1 cellular context compared by ENCODE assay signal in genomic region chr3:10026084-10026890, GRCh38.
TF ChIP-seq lines count a peak whose summit lies in the region.

Gene FANCD2 (plus strand): TSS chr3:10026437. CDS start chr3:10028658, 2,221 bp downstream.

TF ChIP-seq in HepG2, 621 proteins besides CTCF, POLR2A, EP300 and RAD21 (continued from another document and continues in another):
- TF ChIP-seq HNRNPL (IDR thresholded peaks at IDR 0.05; ENCODE audit: low read depth, low read length) (0 out of 2 replicates have a peak, but pooled peaks have one; percentile 51), TRIM24 (CRISPR knock-in tag; IDR thresholded peaks at IDR 0.05) (no peak), BRD4 (CRISPR knock-in tag; IDR thresholded peaks at IDR 0.05) (peak; percentile 59; the same call in 1 of the 2 replicates), ZGPAT (CRISPR knock-in tag; IDR thresholded peaks at IDR 0.05) (peak; percentile 92), ARID2 (CRISPR knock-in tag; IDR thresholded peaks at IDR 0.05; ENCODE audit: borderline replicate concordance) (peak; percentile 82; the same call in 1 of the 2 replicates), ZNF605 (CRISPR knock-in tag; IDR thresholded peaks at IDR 0.05) (peak; percentile 96), HIC2 (CRISPR knock-in tag; IDR thresholded peaks at IDR 0.05; ENCODE audit: low read depth) (peak; percentile 16; the same call in 1 of the 2 replicates), ZBTB7B (CRISPR knock-in tag; IDR thresholded peaks at IDR 0.05) (no peak), BORCS8-MEF2B (CRISPR knock-in tag; IDR thresholded peaks at IDR 0.05) (peak; percentile 99), ZNF740 (CRISPR knock-in tag; IDR thresholded peaks at IDR 0.05) (no peak), POGZ (CRISPR knock-in tag; IDR thresholded peaks at IDR 0.05) (peak; percentile 96), ZSCAN25 (CRISPR knock-in tag; IDR thresholded peaks at IDR 0.05) (no peak), NFIB (CRISPR knock-in tag; IDR thresholded peaks at IDR 0.05; ENCODE audit: borderline replicate concordance) (no peak), FOXA1 (IDR thresholded peaks at IDR 0.05) (no peak), FOXA1 (CRISPR knock-in tag; IDR thresholded peaks at IDR 0.05) (peak; percentile 56), TGIF2 (CRISPR knock-in tag; IDR thresholded peaks at IDR 0.05) (peak; percentile 99), ZNF343 (CRISPR knock-in tag; IDR thresholded peaks at IDR 0.05) (peak; percentile 82), ZNF383 (CRISPR knock-in tag; IDR thresholded peaks at IDR 0.05; ENCODE audit: borderline replicate concordance) (peak; percentile 67; the same call in 1 of the 2 replicates), HDAC6 (IDR thresholded peaks at IDR 0.05; ENCODE audit: low read depth, low read length) (no peak), ZNF350 (CRISPR knock-in tag; IDR thresholded peaks at IDR 0.05; ENCODE audit: borderline replicate concordance, low read depth) (peak; percentile 98), MED8 (CRISPR knock-in tag; IDR thresholded peaks at IDR 0.05; ENCODE audit: insufficient replicate concordance) (peak; percentile 70), TFDP2 (CRISPR knock-in tag; IDR thresholded peaks at IDR 0.05) (peak; percentile 100), MEF2D (CRISPR knock-in tag; IDR thresholded peaks at IDR 0.05) (peak; percentile 74), ZNF138 (CRISPR knock-in tag; IDR thresholded peaks at IDR 0.05; ENCODE audit: low read depth) (no peak), ZNF331 (CRISPR knock-in tag; IDR thresholded peaks at IDR 0.05) (peak; percentile 86), FOSL1 (CRISPR knock-in tag; IDR thresholded peaks at IDR 0.05; ENCODE audit: borderline replicate concordance) (no peak), DNMT1 (CRISPR knock-in tag; IDR thresholded peaks at IDR 0.05) (0 out of 2 replicates have a peak, but pooled peaks have one; percentile 51), ZBTB42 (CRISPR knock-in tag; IDR thresholded peaks at IDR 0.05) (peak; percentile 52; the same call in 1 of the 2 replicates), RBFOX2 (IDR thresholded peaks at IDR 0.05; ENCODE audit: low read depth, low read length) (peak; percentile 83), MYC (CRISPR knock-in tag; IDR thresholded peaks at IDR 0.05; ENCODE audit: borderline replicate concordance) (peak; percentile 78; the same call in 1 of the 2 replicates), ZNF382 (CRISPR knock-in tag; IDR thresholded peaks at IDR 0.05; ENCODE audit: borderline replicate concordance) (no peak), ZFP62 (CRISPR knock-in tag; IDR thresholded peaks at IDR 0.05) (no peak), ZFYVE20 (CRISPR knock-in tag; IDR thresholded peaks at IDR 0.05; ENCODE audit: borderline replicate concordance, low read depth) (no peak), ZNF672 (CRISPR knock-in tag; IDR thresholded peaks at IDR 0.05) (peak; percentile 74; the same call in 1 of the 2 replicates), CEBPG (CRISPR knock-in tag; IDR thresholded peaks at IDR 0.05) (peak; percentile 48; the same call in 1 of the 2 replicates), MAF1 (CRISPR knock-in tag; IDR thresholded peaks at IDR 0.05; ENCODE audit: borderline replicate concordance) (no peak), THYN1 (CRISPR knock-in tag; IDR thresholded peaks at IDR 0.05; ENCODE audit: borderline replicate concordance, low read depth) (no peak), IRF9 (CRISPR knock-in tag; IDR thresholded peaks at IDR 0.05; ENCODE audit: borderline replicate concordance) (peak; percentile 95; the same call in 1 of the 2 replicates), TEAD3 (CRISPR knock-in tag; optimal IDR thresholded peaks at IDR 0.05; ENCODE audit: borderline replicate concordance) (peak; percentile 43), PLRG1 (conservative IDR thresholded peaks at IDR 0.05) (no peak), SMARCE1 (IDR thresholded peaks at IDR 0.05; ENCODE audit: borderline replicate concordance) (no peak), ZNF264 (CRISPR knock-in tag; IDR thresholded peaks at IDR 0.05) (no peak; the same call in 1 of the 2 replicates), JUND (CRISPR knock-in tag; IDR thresholded peaks at IDR 0.05) (0 out of 2 replicates have a peak, but pooled peaks have one; percentile 26), ZNF484 (CRISPR knock-in tag; IDR thresholded peaks at IDR 0.05; ENCODE audit: borderline replicate concordance, low read depth) (peak; percentile 37; the same call in 1 of the 2 replicates), GABPA (IDR thresholded peaks at IDR 0.05; ENCODE audit: low read depth, low read length) (peak; percentile 85), GABPA (CRISPR knock-in tag; IDR thresholded peaks at IDR 0.05; ENCODE audit: low read depth) (peak; percentile 97), ZNF781 (CRISPR knock-in tag; IDR thresholded peaks at IDR 0.05; ENCODE audit: borderline replicate concordance, not compliant biosample characterization) (peak; percentile 61), ZNF770 (CRISPR knock-in tag; IDR thresholded peaks at IDR 0.05) (no peak; the same call in 1 of the 2 replicates), ZNF263 (CRISPR knock-in tag; IDR thresholded peaks at IDR 0.05) (no peak), ZNF543 (CRISPR knock-in tag; IDR thresholded peaks at IDR 0.05) (peak; percentile 92), PAWR (CRISPR knock-in tag; IDR thresholded peaks at IDR 0.05; ENCODE audit: borderline replicate concordance) (no peak)
- TF ChIP-seq, protein P1, sequence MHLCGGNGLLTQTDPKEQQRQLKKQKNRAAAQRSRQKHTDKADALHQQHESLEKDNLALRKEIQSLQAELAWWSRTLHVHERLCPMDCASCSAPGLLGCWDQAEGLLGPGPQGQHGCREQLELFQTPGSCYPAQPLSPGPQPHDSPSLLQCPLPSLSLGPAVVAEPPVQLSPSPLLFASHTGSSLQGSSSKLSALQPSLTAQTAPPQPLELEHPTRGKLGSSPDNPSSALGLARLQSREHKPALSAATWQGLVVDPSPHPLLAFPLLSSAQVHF (CRISPR knock-in tag; IDR thresholded peaks at IDR 0.05) = peak; percentile 89
- TF ChIP-seq, protein P2, sequence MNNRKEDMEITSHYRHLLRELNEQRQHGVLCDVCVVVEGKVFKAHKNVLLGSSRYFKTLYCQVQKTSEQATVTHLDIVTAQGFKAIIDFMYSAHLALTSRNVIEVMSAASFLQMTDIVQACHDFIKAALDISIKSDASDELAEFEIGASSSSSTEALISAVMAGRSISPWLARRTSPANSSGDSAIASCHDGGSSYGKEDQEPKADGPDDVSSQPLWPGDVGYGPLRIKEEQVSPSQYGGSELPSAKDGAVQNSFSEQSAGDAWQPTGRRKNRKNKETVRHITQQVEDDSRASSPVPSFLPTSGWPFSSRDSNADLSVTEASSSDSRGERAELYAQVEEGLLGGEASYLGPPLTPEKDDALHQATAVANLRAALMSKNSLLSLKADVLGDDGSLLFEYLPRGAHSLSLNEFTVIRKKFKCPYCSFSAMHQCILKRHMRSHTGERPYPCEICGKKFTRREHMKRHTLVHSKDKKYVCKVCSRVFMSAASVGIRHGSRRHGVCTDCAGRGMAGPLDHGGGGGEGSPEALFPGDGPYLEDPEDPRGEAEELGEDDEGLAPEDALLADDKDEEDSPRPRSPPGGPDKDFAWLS (CRISPR knock-in tag; IDR thresholded peaks at IDR 0.05; ENCODE audit: borderline replicate concordance) = no peak
- TF ChIP-seq, protein P3, sequence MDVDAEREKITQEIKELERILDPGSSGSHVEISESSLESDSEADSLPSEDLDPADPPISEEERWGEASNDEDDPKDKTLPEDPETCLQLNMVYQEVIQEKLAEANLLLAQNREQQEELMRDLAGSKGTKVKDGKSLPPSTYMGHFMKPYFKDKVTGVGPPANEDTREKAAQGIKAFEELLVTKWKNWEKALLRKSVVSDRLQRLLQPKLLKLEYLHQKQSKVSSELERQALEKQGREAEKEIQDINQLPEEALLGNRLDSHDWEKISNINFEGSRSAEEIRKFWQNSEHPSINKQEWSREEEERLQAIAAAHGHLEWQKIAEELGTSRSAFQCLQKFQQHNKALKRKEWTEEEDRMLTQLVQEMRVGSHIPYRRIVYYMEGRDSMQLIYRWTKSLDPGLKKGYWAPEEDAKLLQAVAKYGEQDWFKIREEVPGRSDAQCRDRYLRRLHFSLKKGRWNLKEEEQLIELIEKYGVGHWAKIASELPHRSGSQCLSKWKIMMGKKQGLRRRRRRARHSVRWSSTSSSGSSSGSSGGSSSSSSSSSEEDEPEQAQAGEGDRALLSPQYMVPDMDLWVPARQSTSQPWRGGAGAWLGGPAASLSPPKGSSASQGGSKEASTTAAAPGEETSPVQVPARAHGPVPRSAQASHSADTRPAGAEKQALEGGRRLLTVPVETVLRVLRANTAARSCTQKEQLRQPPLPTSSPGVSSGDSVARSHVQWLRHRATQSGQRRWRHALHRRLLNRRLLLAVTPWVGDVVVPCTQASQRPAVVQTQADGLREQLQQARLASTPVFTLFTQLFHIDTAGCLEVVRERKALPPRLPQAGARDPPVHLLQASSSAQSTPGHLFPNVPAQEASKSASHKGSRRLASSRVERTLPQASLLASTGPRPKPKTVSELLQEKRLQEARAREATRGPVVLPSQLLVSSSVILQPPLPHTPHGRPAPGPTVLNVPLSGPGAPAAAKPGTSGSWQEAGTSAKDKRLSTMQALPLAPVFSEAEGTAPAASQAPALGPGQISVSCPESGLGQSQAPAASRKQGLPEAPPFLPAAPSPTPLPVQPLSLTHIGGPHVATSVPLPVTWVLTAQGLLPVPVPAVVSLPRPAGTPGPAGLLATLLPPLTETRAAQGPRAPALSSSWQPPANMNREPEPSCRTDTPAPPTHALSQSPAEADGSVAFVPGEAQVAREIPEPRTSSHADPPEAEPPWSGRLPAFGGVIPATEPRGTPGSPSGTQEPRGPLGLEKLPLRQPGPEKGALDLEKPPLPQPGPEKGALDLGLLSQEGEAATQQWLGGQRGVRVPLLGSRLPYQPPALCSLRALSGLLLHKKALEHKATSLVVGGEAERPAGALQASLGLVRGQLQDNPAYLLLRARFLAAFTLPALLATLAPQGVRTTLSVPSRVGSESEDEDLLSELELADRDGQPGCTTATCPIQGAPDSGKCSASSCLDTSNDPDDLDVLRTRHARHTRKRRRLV (CRISPR knock-in tag; IDR thresholded peaks at IDR 0.05) = no peak
- TF ChIP-seq, protein P4, sequence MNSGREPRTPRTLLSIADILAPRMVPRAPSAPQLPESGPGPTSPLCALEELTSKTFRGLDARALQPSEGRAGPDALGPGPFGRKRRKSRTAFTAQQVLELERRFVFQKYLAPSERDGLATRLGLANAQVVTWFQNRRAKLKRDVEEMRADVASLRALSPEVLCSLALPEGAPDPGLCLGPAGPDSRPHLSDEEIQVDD (CRISPR knock-in tag; IDR thresholded peaks at IDR 0.05; ENCODE audit: borderline replicate concordance) = peak; percentile 52; the same call in 1 of the 2 replicates
